ENCODE assay signal across 7 cellular contexts in genomic region chr20:62367483-62368302, GRCh38. TPM values are rescaled to one million over a fixed set of nuclear protein-coding genes. Genes with fewer than 3 reads are reported as not detected.
A peak's percentile ranks its signal among the peaks of the same experiment; 100 is the strongest.
DNase-seq lines count a peak whose midpoint lies in the region; ATAC-seq and TF ChIP-seq lines count a peak whose summit lies in the region.
"Had no signal": no experiment of that assay in that cellular context is flagged by ENCODE, and none has a peak within 500 bp of the region (broad histone marks: within the 10 kb centered on the region; RNA-seq: fewer than 3 reads in every experiment).

No MANE protein-coding gene starts in this region.

- no peak overlapping the region for H3K27ac Mint-ChIP-seq in T-cell
- H3K27ac Mint-ChIP-seq: stimulated activated naive CD8-positive, alpha-beta T cell treated with anti-CD3 and anti-CD28 coated beads, Interleukin-15, Interleukin-2, amounts not matched to agents 100 ng/mL and 50 ng/mL, for 24 hours had no signal

- DNase-seq in HFF-Myc (ENCODE audit: extremely low read depth, low read depth) (no peak), T-cell (peak in 3 of 34 experiments; percentile 9 to 19 (median 12)), left kidney (ENCODE audit: low read depth, low spot score) (peak; percentile 67), hepatic stellate cell (ENCODE audit: low spot score) (no peak), DMS114 treated with DMSO at 0.1 percent for 48 hours (lab: John Stamatoyannopoulos, UW; ENCODE audit: unreplicated experiment) (no peak)

- H3K27me3 Mint-ChIP-seq in T-cell = peaks cover 21 to 39% of the 10 kb centered on the region in 2 donors

- H3K4me1 Mint-ChIP-seq in T-cell = peaks cover 0 to 9% (median 2%) of the 10 kb centered on the region in 3 donors

- H3K4me3 Mint-ChIP-seq in T-cell = peak overlapping the region; percentile 57 to 80 (median 66)
- H3K4me3 Mint-ChIP-seq: stimulated activated naive CD8-positive, alpha-beta T cell treated with anti-CD3 and anti-CD28 coated beads, Interleukin-15, Interleukin-2, amounts not matched to agents 100 ng/mL and 50 ng/mL, for 24 hours had no signal

- TF ChIP-seq CTCF in HFF-Myc (IDR thresholded peaks at IDR 0.05; ENCODE audit: low read depth, low read length, missing control alignments) = no peak

- H3K36me3 Mint-ChIP-seq in T-cell = no peaks in the 10 kb centered on the region

- ATAC-seq in T-cell (replicated peaks in 1 of 4) (peak in 3 of 4 experiments; percentile 31 to 56 (median 31)), HG02938 (IDR thresholded peaks at IDR 0.05; ENCODE audit: unreplicated experiment) (no peak)

- no peaks in the 10 kb centered on the region for H3K9me3 Mint-ChIP-seq in T-cell
- H3K9me3 Mint-ChIP-seq: stimulated activated naive CD8-positive, alpha-beta T cell treated with anti-CD3 and anti-CD28 coated beads, Interleukin-15, Interleukin-2, amounts not matched to agents 100 ng/mL and 50 ng/mL, for 24 hours had no signal

- peak overlapping the region; percentile 53 for H3K4me3 ChIP-seq in HFF-Myc (replicated peaks; ENCODE audit: low read depth, low read length)

- CTCF ChIA-PET in T-cell (lab: Charles Lee) = no interaction called here

- POLR2A ChIA-PET in T-cell (lab: Charles Lee) = interaction anchor here in 1 of 2 donors (0.6 kb wide), 1 partner anchor 65 kb away, joined by 4 read pairs; no protein-coding TSS in a partner anchor

RNA-seq across cellular contexts. Expression of gene LAMA5, which starts 0.6 kb away (rescaled TPM):
- total RNA-seq in T-cell = 1 to 10 TPM in 3 of 5 donors, under 1 TPM in 2; 0.48 to 4.3 (median 3.0) TPM

RNA-seq across cellular contexts. Expression of gene RPS21, which starts 19.2 kb away (rescaled TPM):
- 1,000 to 10,000 TPM; 2,807 to 3,290 (median 3,085) TPM for total RNA-seq in T-cell

RNA-seq across cellular contexts. Expression of gene CABLES2, which starts 39.4 kb away (rescaled TPM):
- total RNA-seq in T-cell = 1 to 10 TPM; 4.3 to 6.8 (median 5.6) TPM

RNA-seq across cellular contexts. Expression of gene RBBP8NL, which starts 59.6 kb away (rescaled TPM):
- total RNA-seq in T-cell = not detected
